22 cellular contexts compared by ENCODE assay signal in genomic region chr7:1899951-1900762, GRCh38.
DNase-seq lines count a peak whose midpoint lies in the region; ATAC-seq and TF ChIP-seq lines count a peak whose summit lies in the region.
"Had no signal": no experiment of that assay in that cellular context is flagged by ENCODE, and none has a peak within 500 bp of the region (broad histone marks: within the 10 kb centered on the region; RNA-seq: fewer than 3 reads in every experiment).

No MANE protein-coding gene starts in this region.

- peak overlapping the region; percentile 73 to 88 (median 80) for H3K4me2 ChIP-seq in BLaER1 treated with 17β-estradiol and CSF1 and Interleukin-3, amounts not matched to agents 10 nM and 100 nM
- H3K4me2 ChIP-seq in GM23338 (no peak overlapping the region), mesenchymal stem cell (ENCODE audit: low read length, poor library complexity, severe bottlenecking) (no peak overlapping the region)
- H3K4me2 ChIP-seq: hepatocyte had no signal

- no peak overlapping the region for H3K23ac ChIP-seq in mesenchymal stem cell (ENCODE audit: low read length in 2 of 2)

- H3K9me2 ChIP-seq in GM23338 (ENCODE audit: insufficient read depth): no peaks in the 10 kb centered on the region

- peaks cover 40 to 79% (median 63%) of the 10 kb centered on the region in 10 experiments for H3K4me1 ChIP-seq in BLaER1 treated with 17β-estradiol and CSF1 and Interleukin-3, amounts not matched to agents 10 nM and 100 nM
- H3K4me1 ChIP-seq in GM23338 (ENCODE audit: insufficient read depth): no peaks in the 10 kb centered on the region
- peaks cover 5% of the 10 kb centered on the region for H3K4me1 ChIP-seq in mesenchymal stem cell (ENCODE audit: control insufficient read depth, insufficient read depth, low read depth, low read length)
- H3K4me1 ChIP-seq in SJCRH30: no peaks in the 10 kb centered on the region
- H3K4me1 ChIP-seq: transverse colon had no signal

- H3K4ac ChIP-seq in mesenchymal stem cell (ENCODE audit: low read depth in 1 of 2, low read length in 2 of 2): no peak overlapping the region

- no peak for ATAC-seq in GM23338
- no peak for ATAC-seq in HG03460 (IDR thresholded peaks at IDR 0.05; ENCODE audit: unreplicated experiment)
- ATAC-seq in activated T-cell treated with anti-CD3 and anti-CD28 coated beads, Interleukin-2, amount 50 U/mL, for 72 hours (replicated peaks in 1 of 2): no peak
- ATAC-seq: activated CD8-positive, alpha-beta T cell treated with anti-CD3 and anti-CD28 coated beads, Interleukin-2, amount 10 ng/mL, durations not matched to agents 7 days and 5 days; GM12878; stimulated activated naive CD8-positive, alpha-beta T cell treated with anti-CD3 and anti-CD28 coated beads, Interleukin-15, amount 100 ng/mL, for 72 hours had no signal

- H4K20me1 ChIP-seq in BLaER1 treated with 17β-estradiol and CSF1 and Interleukin-3, amounts not matched to agents 10 nM and 100 nM: peaks cover 79 to 97% (median 86%) of the 10 kb centered on the region in 11 experiments
- H4K20me1 ChIP-seq in GM23338 (replicated peaks; ENCODE audit: insufficient read depth): no peaks in the 10 kb centered on the region

- H3K79me1 ChIP-seq in mesenchymal stem cell (replicated peaks; ENCODE audit: low read length, poor library complexity, severe bottlenecking): no peaks in the 10 kb centered on the region

- H2AFZ ChIP-seq in GM23338 (no peak overlapping the region), mesenchymal stem cell (ENCODE audit: low read depth, low read length) (no peak overlapping the region)
- H2AFZ ChIP-seq: hepatocyte had no signal

- H3K4me1 Mint-ChIP-seq in GM23338: no peaks in the 10 kb centered on the region; the same call in 2 of the 3 replicates
- H3K4me1 Mint-ChIP-seq in brain: peaks cover 29% of the 10 kb centered on the region
- H3K4me1 Mint-ChIP-seq in activated T-cell treated with anti-CD3 and anti-CD28 coated beads, Interleukin-2, amount 50 U/mL, for 72 hours (ENCODE audit: low read depth): no peaks in the 10 kb centered on the region
- H3K4me1 Mint-ChIP-seq: stimulated activated naive CD8-positive, alpha-beta T cell treated with anti-CD3 and anti-CD28 coated beads, Interleukin-15, amount 100 ng/mL, for 72 hours had no signal

- no peak overlapping the region for H2BK12ac ChIP-seq in mesenchymal stem cell (ENCODE audit: low read length in 2 of 2)

- no peak overlapping the region for H2BK5ac ChIP-seq in mesenchymal stem cell (ENCODE audit: low read depth, low read length, poor library complexity, severe bottlenecking)

- no peak overlapping the region for H4K91ac ChIP-seq in mesenchymal stem cell (ENCODE audit: low read length)

- H3K27me3 ChIP-seq in BLaER1 treated with 17β-estradiol and CSF1 and Interleukin-3, amounts not matched to agents 10 nM and 100 nM: peaks cover 0 to 7% (median 0%) of the 10 kb centered on the region in 11 experiments; a peak in 2 of 22 replicates
- H3K27me3 ChIP-seq in GM23338 (ENCODE audit: insufficient read depth): no peaks in the 10 kb centered on the region
- no peaks in the 10 kb centered on the region for H3K27me3 ChIP-seq in mesenchymal stem cell (ENCODE audit: control insufficient read depth in 1 of 2, insufficient read depth in 1 of 2, low read length in 2 of 2)
- no peaks in the 10 kb centered on the region for H3K27me3 ChIP-seq in SJCRH30
- H3K27me3 ChIP-seq: hepatocyte, transverse colon had no signal

- H3F3A ChIP-seq in GM23338 (replicated peaks; ENCODE audit: low read depth): no peaks in the 10 kb centered on the region

- WGBS in mesenchymal stem cell: 96% methylated on average over 34 of the region's 34 CpGs

- peak overlapping the region in 2 of 11 experiments; percentile 23 to 33; a peak in 2 of 22 replicates for H3K9ac ChIP-seq in BLaER1 treated with 17β-estradiol and CSF1 and Interleukin-3, amounts not matched to agents 10 nM and 100 nM
- H3K9ac ChIP-seq in mesenchymal stem cell (ENCODE audit: low read length): peak overlapping the region; percentile 64

- H3K9me3 ChIP-seq in BLaER1 treated with 17β-estradiol and CSF1 and Interleukin-3, amounts not matched to agents 10 nM and 100 nM (replicated peaks in 1 of 11): no peaks in the 10 kb centered on the region
- H3K9me3 ChIP-seq in mesenchymal stem cell (ENCODE audit: control insufficient read depth, low read length) (no peaks in the 10 kb centered on the region), SJCRH30 (replicated peaks) (no peaks in the 10 kb centered on the region)
- H3K9me3 ChIP-seq: transverse colon had no signal

- H3K27ac ChIP-seq in BLaER1 treated with 17β-estradiol and CSF1 and Interleukin-3, amounts not matched to agents 10 nM and 100 nM: no peak overlapping the region
- H3K27ac ChIP-seq in GM23338 (ENCODE audit: low read depth) (no peak overlapping the region), mesenchymal stem cell (ENCODE audit: low read length, poor library complexity, severe bottlenecking) (no peak overlapping the region), SJCRH30 (no peak overlapping the region)
- H3K27ac ChIP-seq: epithelial cell of prostate, hepatocyte, transverse colon had no signal

- H2AK5ac ChIP-seq in mesenchymal stem cell (ENCODE audit: low read length, severe bottlenecking): no peak overlapping the region

- DNase-seq in GM23338 (ENCODE audit: low spot score) (no peak), mesenchymal stem cell (no peak), SJCRH30 (no peak), HPDE6-E6E7 (ENCODE audit: extremely low spot score) (no peak)
- DNase-seq in activated T-cell treated with anti-CD3 and anti-CD28 coated beads, Interleukin-2, amount 50 U/mL, for 72 hours: no peak
- DNase-seq: activated CD4-positive, CD25-positive, alpha-beta regulatory T cell; activated CD8-positive, alpha-beta T cell treated with anti-CD3 and anti-CD28 coated beads, Interleukin-2, amount 10 ng/mL, durations not matched to agents 7 days and 5 days; activated T-cell treated with anti-CD3 and anti-CD28 coated beads, Interleukin-2, amount 50 U/mL, for 1 hour; central memory CD4-positive, alpha-beta T cell; DND-41; Karpas-422; NCI-H1930; NK-92 treated with Interleukin-12 subunit alpha and Interleukin-12 subunit beta, amount 100 ng/mL, for 24 hours; stimulated activated CD4-positive, alpha-beta T cell treated with anti-CD3 and anti-CD28 coated beads, Interleukin-4, amount 100 ng/mL, for 24 hours; stimulated activated naive CD8-positive, alpha-beta T cell treated with anti-CD3 and anti-CD28 coated beads, Interleukin-15, amount 100 ng/mL, for 72 hours; transverse colon had no signal

- no peak overlapping the region for H3K18ac ChIP-seq in mesenchymal stem cell (ENCODE audit: low read depth in 1 of 2, low read length in 2 of 2)

- H3K27me3 Mint-ChIP-seq in GM23338 (ENCODE audit: insufficient read depth, low read depth, poor library complexity): no peaks in the 10 kb centered on the region
- H3K27me3 Mint-ChIP-seq in brain: no peaks in the 10 kb centered on the region
- H3K27me3 Mint-ChIP-seq in activated T-cell treated with anti-CD3 and anti-CD28 coated beads, Interleukin-2, amount 50 U/mL, for 72 hours (ENCODE audit: low read depth): no peaks in the 10 kb centered on the region
- H3K27me3 Mint-ChIP-seq: stimulated activated naive CD8-positive, alpha-beta T cell treated with anti-CD3 and anti-CD28 coated beads, Interleukin-15, amount 100 ng/mL, for 72 hours had no signal

- H3K36me3 Mint-ChIP-seq in GM23338 (ENCODE audit: low read depth) (peaks cover 2% of the 10 kb centered on the region; the same call in 1 of the 3 replicates), brain (peaks cover 5% of the 10 kb centered on the region)
- no peaks in the 10 kb centered on the region for H3K36me3 Mint-ChIP-seq in activated T-cell treated with anti-CD3 and anti-CD28 coated beads, Interleukin-2, amount 50 U/mL, for 72 hours (ENCODE audit: insufficient read depth in 2 of 2)

- H3K4me3 ChIP-seq in BLaER1 treated with 17β-estradiol and CSF1 and Interleukin-3, amounts not matched to agents 10 nM and 100 nM: no peak overlapping the region
- no peak overlapping the region for H3K4me3 ChIP-seq in GM23338
- H3K4me3 ChIP-seq in mesenchymal stem cell (ENCODE audit: insufficient read depth in 1 of 2, low read depth in 1 of 2, low read length in 2 of 2): peak overlapping the region in 1 of 2 experiments; percentile 10
- H3K4me3 ChIP-seq in SJCRH30: no peak overlapping the region
- H3K4me3 ChIP-seq: GM12878, hepatocyte, transverse colon had no signal

- H2BK120ac ChIP-seq in mesenchymal stem cell (ENCODE audit: low read depth, low read length): no peak overlapping the region

- H3K79me2 ChIP-seq in GM23338 (replicated peaks; ENCODE audit: insufficient read depth): no peaks in the 10 kb centered on the region
- H3K79me2 ChIP-seq: hepatocyte had no signal

- H3K9me3 Mint-ChIP-seq in GM23338 (no peaks in the 10 kb centered on the region), brain (no peaks in the 10 kb centered on the region)
- no peaks in the 10 kb centered on the region for H3K9me3 Mint-ChIP-seq in activated T-cell treated with anti-CD3 and anti-CD28 coated beads, Interleukin-2, amount 50 U/mL, for 72 hours
- H3K9me3 Mint-ChIP-seq: stimulated activated naive CD8-positive, alpha-beta T cell treated with anti-CD3 and anti-CD28 coated beads, Interleukin-15, amount 100 ng/mL, for 72 hours had no signal

- TF ChIP-seq CTCF in GM23338 (conservative IDR thresholded peaks at IDR 0.05; ENCODE audit: low read depth in 2 of 2) (no peak), brain (conservative IDR thresholded peaks at IDR 0.05) (no peak)

- peaks cover 12 to 45% (median 24%) of the 10 kb centered on the region in 11 experiments for H3K36me3 ChIP-seq in BLaER1 treated with 17β-estradiol and CSF1 and Interleukin-3, amounts not matched to agents 10 nM and 100 nM
- H3K36me3 ChIP-seq in GM23338 (ENCODE audit: insufficient read depth) (no peaks in the 10 kb centered on the region), mesenchymal stem cell (ENCODE audit: control insufficient read depth in 1 of 2, insufficient read depth in 2 of 2, low read depth in 1 of 2, low read length in 2 of 2) (peaks cover 16 to 41% of the 10 kb centered on the region in 2 experiments), SJCRH30 (no peaks in the 10 kb centered on the region)
- H3K36me3 ChIP-seq: transverse colon had no signal

- no peak overlapping the region for H4K8ac ChIP-seq in mesenchymal stem cell (ENCODE audit: low read length)

- no peak overlapping the region for H3K4me3 Mint-ChIP-seq in GM23338
- no peak overlapping the region for H3K4me3 Mint-ChIP-seq in brain
- H3K4me3 Mint-ChIP-seq in activated T-cell treated with anti-CD3 and anti-CD28 coated beads, Interleukin-2, amount 50 U/mL, for 72 hours: no peak overlapping the region
- H3K4me3 Mint-ChIP-seq: activated CD8-positive, alpha-beta T cell treated with anti-CD3 and anti-CD28 coated beads, Interleukin-2, amount 10 ng/mL, durations not matched to agents 7 days and 5 days; stimulated activated naive CD8-positive, alpha-beta T cell treated with anti-CD3 and anti-CD28 coated beads, Interleukin-15, amount 100 ng/mL, for 72 hours had no signal

- peak overlapping the region; percentile 52; the same call in 1 of the 2 replicates for H3K27ac Mint-ChIP-seq in GM23338
- H3K27ac Mint-ChIP-seq in brain: peak overlapping the region in 4 of 5 experiments; percentile 31 to 86 (median 80)
- H3K27ac Mint-ChIP-seq in activated T-cell treated with anti-CD3 and anti-CD28 coated beads, Interleukin-2, amount 50 U/mL, for 72 hours: no peak overlapping the region
- H3K27ac Mint-ChIP-seq: activated CD8-positive, alpha-beta T cell treated with anti-CD3 and anti-CD28 coated beads, Interleukin-2, amount 10 ng/mL, durations not matched to agents 7 days and 5 days had no signal

- no peak overlapping the region for H2BK15ac ChIP-seq in mesenchymal stem cell (ENCODE audit: low read depth, poor library complexity, severe bottlenecking)

- peak overlapping the region in 1 of 2 experiments; percentile 38 for H3K14ac ChIP-seq in mesenchymal stem cell (ENCODE audit: low read length in 2 of 2)

Comparison
In these comparisons a context has a peak if more than half of its experiments do, and no peak if none do; other contexts are left out.
1. H3K4me2 ChIP-seq: peak in BLaER1 treated with 17β-estradiol and CSF1 and Interleukin-3, amounts not matched to agents 10 nM and 100 nM (11 of 11); none in GM23338 (single experiment) and mesenchymal stem cell (single experiment).